ENCODE assay signal across 1 cellular context in the genomic region with DNA sequence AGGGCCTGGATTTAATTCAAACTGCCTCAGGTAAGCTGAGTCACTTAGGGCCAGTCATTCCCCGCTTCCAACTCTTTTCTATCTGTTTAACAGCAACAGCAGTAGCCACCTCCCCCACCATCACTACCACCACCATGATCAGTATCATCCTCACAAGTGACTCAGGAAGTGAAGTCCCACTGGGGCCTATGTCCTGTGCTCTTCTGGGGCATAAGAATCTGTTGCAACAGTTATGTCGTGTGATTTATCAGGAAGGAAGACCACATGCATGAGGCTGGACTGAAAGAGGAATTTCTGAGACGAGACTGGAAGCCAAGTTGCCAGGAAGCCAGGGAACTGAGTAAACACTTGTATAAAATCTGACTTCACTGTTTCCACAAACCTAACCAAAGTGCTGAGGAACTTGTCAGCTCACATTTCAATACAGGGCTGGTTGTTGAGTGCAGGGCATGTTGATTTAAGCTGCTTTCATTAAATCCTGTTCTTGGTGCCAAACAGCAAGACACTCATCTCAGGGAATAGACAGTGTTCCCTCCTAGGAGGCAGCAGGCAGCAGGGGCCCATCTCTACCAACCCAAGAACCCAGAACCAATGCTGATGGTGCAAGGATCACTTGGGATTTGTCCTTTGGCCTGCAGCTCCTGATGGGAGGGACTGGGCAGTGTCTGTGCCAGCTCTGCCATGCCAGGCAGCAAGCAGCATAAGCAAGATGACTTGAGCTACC.
TF ChIP-seq lines count a peak whose summit lies in the region.

No MANE protein-coding gene starts in this region.

TF ChIP-seq in H1, 55 proteins besides CTCF, POLR2A, EP300 and RAD21:
- no peak for TF ChIP-seq SP4 (IDR thresholded peaks at IDR 0.05; ENCODE audit: low read length)
- no peak for TF ChIP-seq FOSL1 (IDR thresholded peaks at IDR 0.05; ENCODE audit: insufficient read depth, low read depth, low read length)
- TF ChIP-seq HDAC6 (IDR thresholded peaks at IDR 0.05; ENCODE audit: low read depth, low read length), result no peak
- TF ChIP-seq, protein P1, sequence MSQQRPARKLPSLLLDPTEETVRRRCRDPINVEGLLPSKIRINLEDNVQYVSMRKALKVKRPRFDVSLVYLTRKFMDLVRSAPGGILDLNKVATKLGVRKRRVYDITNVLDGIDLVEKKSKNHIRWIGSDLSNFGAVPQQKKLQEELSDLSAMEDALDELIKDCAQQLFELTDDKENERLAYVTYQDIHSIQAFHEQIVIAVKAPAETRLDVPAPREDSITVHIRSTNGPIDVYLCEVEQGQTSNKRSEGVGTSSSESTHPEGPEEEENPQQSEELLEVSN (IDR thresholded peaks at IDR 0.05), result no peak
- no peak for TF ChIP-seq SP1 (IDR thresholded peaks at IDR 0.05; ENCODE audit: low read depth, low read length)
- no peak for TF ChIP-seq TCF12 (IDR thresholded peaks at IDR 0.05; ENCODE audit: low read depth, low read length)
- TF ChIP-seq SP2 (IDR thresholded peaks at IDR 0.05; ENCODE audit: low read length), result no peak
- TF ChIP-seq BCL11A (IDR thresholded peaks at IDR 0.05; ENCODE audit: low read depth in 2 of 2, low read length in 2 of 2), result no peak
- TF ChIP-seq TAF1 (IDR thresholded peaks at IDR 0.05; ENCODE audit: low read depth, low read length), result no peak
- TF ChIP-seq SIN3A (conservative IDR thresholded peaks at IDR 0.05 in 1 of 2, IDR thresholded peaks at IDR 0.05 in 1 of 2; ENCODE audit: low read depth in 1 of 2, low read length in 2 of 2), result no peak
- TF ChIP-seq ZNF274 (IDR thresholded peaks at IDR 0.05; ENCODE audit: borderline replicate concordance, extremely low read depth, low read length), result no peak
- TF ChIP-seq RBBP5 (IDR thresholded peaks at IDR 0.05; ENCODE audit: borderline replicate concordance, low read depth, low read length), result no peak
TF ChIP-seq in H1: peak in this region for 0.
